In genomic region chr7:112390167-112390566, GRCh38 we compare ENCODE assay signal across 16 cellular contexts.
DNase-seq lines count a peak whose midpoint lies in the region; ATAC-seq, FAIRE-seq and TF ChIP-seq lines count a peak whose summit lies in the region.
"Had no signal": no experiment of that assay in that cellular context is flagged by ENCODE, and none has a peak within 500 bp of the region (broad histone marks: within the 10 kb centered on the region; RNA-seq: fewer than 3 reads in every experiment).

No MANE protein-coding gene starts in this region.

- H3K4me3 Mint-ChIP-seq in natural killer cell: peak overlapping the region; percentile 83
- no peak overlapping the region for H3K4me3 Mint-ChIP-seq in natural killer cell treated with Interleukin-12 subunit alpha and Interleukin-12 subunit beta and Interleukin-15 and Interleukin-18, amount 100 ng/mL, for 72 hours
- H3K4me3 Mint-ChIP-seq in neural crest cell: peak overlapping the region; percentile 66

- CTCF ChIA-PET in GM12878 (lab: Yijun Ruan, JAX): no interaction called here

- no peak overlapping the region for H3K4me2 ChIP-seq in GM12878 (ENCODE audit: control insufficient read depth, insufficient read depth)

- no peak for FAIRE-seq in GM12878 (lab: Jason Lieb, UNC)
- FAIRE-seq: A549, H1 had no signal

- H3K9ac ChIP-seq in GM12878 (ENCODE audit: control insufficient read depth, insufficient read depth, low read length): no peak overlapping the region

- TF ChIP-seq RAD21 in GM12878 (IDR thresholded peaks at IDR 0.05; ENCODE audit: insufficient read depth, low read depth, low read length): no peak

- TF ChIP-seq CTCF in natural killer cell (IDR thresholded peaks at IDR 0.05) (no peak), GM12878 (IDR thresholded peaks at IDR 0.05 in 2 of 3, conservative IDR thresholded peaks at IDR 0.05 in 1 of 3; ENCODE audit: control insufficient read depth in 2 of 3, extremely low read depth in 1 of 3, insufficient read depth in 1 of 3, low read depth in 3 of 3, low read length in 3 of 3) (no peak), neural crest cell (conservative IDR thresholded peaks at IDR 0.05) (no peak)

- RAD21 ChIA-PET in GM12878 (lab: Charles Lee; ENCODE audit: unreplicated experiment): no interaction called here

- in situ Hi-C loops in GM12878 (cut with MboI): no loop called here

- no TSS peak for BruUV-seq in GM12878 (replicated peaks; lab: Mats Ljungman, UMichigan)

- H3K27me3 ChIP-seq in GM12878 (replicated peaks in 1 of 2; ENCODE audit: control insufficient read depth in 2 of 2, insufficient read depth in 2 of 2, low read length in 1 of 2): no peaks in the 10 kb centered on the region; a peak in 1 of 4 replicates
- no peaks in the 10 kb centered on the region for H3K27me3 ChIP-seq in MG63

- peaks cover 0 to 4% of the 10 kb centered on the region in 2 donors for H3K27me3 Mint-ChIP-seq in natural killer cell (ENCODE audit: low read depth in 2 of 2)
- peaks cover 16 to 21% of the 10 kb centered on the region in 2 donors for H3K27me3 Mint-ChIP-seq in natural killer cell treated with Interleukin-12 subunit alpha and Interleukin-12 subunit beta and Interleukin-15 and Interleukin-18, amount 100 ng/mL, for 72 hours
- no peaks in the 10 kb centered on the region for H3K27me3 Mint-ChIP-seq in neural crest cell (ENCODE audit: low read depth)

- H3K79me2 ChIP-seq in GM12878 (ENCODE audit: control insufficient read depth, insufficient read depth, low read length): no peaks in the 10 kb centered on the region

- POLR2A ChIA-PET in GM12878 (lab: Charles Lee): no interaction called here

- 0 out of 2 replicates have a peak, but pooled peaks cover 4% of the 10 kb centered on the region for H3K4me1 ChIP-seq in GM12878 (ENCODE audit: control insufficient read depth, insufficient read depth, low read length)

- H3K27ac Mint-ChIP-seq in natural killer cell (no peak overlapping the region), neural crest cell (ENCODE audit: unreplicated experiment) (no peak overlapping the region)
- H3K27ac Mint-ChIP-seq in natural killer cell treated with Interleukin-12 subunit alpha and Interleukin-12 subunit beta and Interleukin-15 and Interleukin-18, amount 100 ng/mL, for 72 hours: no peak overlapping the region

- SMC1A ChIA-PET in GM12878 (lab: Charles Lee; ENCODE audit: uncharacterized antibody, unreplicated experiment): no interaction called here

- no peak overlapping the region for H3K27ac ChIP-seq in GM12878 (ENCODE audit: control insufficient read depth, insufficient read depth)
- H3K27ac ChIP-seq: A549 had no signal

- no peak for TF ChIP-seq POLR2A in GM12878 (IDR thresholded peaks at IDR 0.05; ENCODE audit: low read depth, low read length)

- H3K4me3 ChIP-seq in GM12878 (no peak overlapping the region), MG63 (no peak overlapping the region)
- H3K4me3 ChIP-seq: A549 had no signal

- TF ChIP-seq EP300 in GM12878 (IDR thresholded peaks at IDR 0.05; ENCODE audit: borderline replicate concordance in 1 of 2, control insufficient read depth in 1 of 2, low read depth in 2 of 2, low read length in 2 of 2): no peak

- H3K9me3 Mint-ChIP-seq in natural killer cell: no peaks in the 10 kb centered on the region
- peaks cover 2% of the 10 kb centered on the region for H3K9me3 Mint-ChIP-seq in natural killer cell treated with Interleukin-12 subunit alpha and Interleukin-12 subunit beta and Interleukin-15 and Interleukin-18, amount 100 ng/mL, for 72 hours
- H3K9me3 Mint-ChIP-seq in neural crest cell: no peaks in the 10 kb centered on the region

- no peaks in the 10 kb centered on the region for H4K20me1 ChIP-seq in GM12878 (ENCODE audit: control insufficient read depth, insufficient read depth)

- DNase-seq in natural killer cell (no peak), GM12878 (ENCODE audit: low read depth, low spot score) (no peak), neural crest cell (ENCODE audit: low read depth, low spot score) (no peak), HuH-7 (ENCODE audit: low spot score) (no peak), MG63 (no peak)
- no peak for DNase-seq in natural killer cell treated with Interleukin-12 subunit alpha and Interleukin-12 subunit beta and Interleukin-15 and Interleukin-18, amount 100 ng/mL, for 72 hours (ENCODE audit: low spot score)
- DNase-seq: C1 segment of cervical spinal cord, Caco-2, MM.1S, NCI-H1105, NCI-H187 treated with DMSO at 0.1 percent for 48 hours, NCI-H446, PC-9 had no signal

- 82% methylated on average over 6 of the region's 6 CpGs for WGBS in GM12878 (ENCODE audit: insufficient coverage, insufficient replicate concordance, low lambda C conversion rate, missing lambda C conversion rate)

- H3K36me3 ChIP-seq in GM12878 (ENCODE audit: control insufficient read depth in 2 of 2, insufficient read depth in 2 of 2, low read length in 1 of 2): no peaks in the 10 kb centered on the region
- H3K36me3 ChIP-seq in MG63: no peaks in the 10 kb centered on the region

- peaks cover 6 to 16% of the 10 kb centered on the region in 2 donors for H3K4me1 Mint-ChIP-seq in natural killer cell
- peaks cover 9 to 26% of the 10 kb centered on the region in 2 donors for H3K4me1 Mint-ChIP-seq in natural killer cell treated with Interleukin-12 subunit alpha and Interleukin-12 subunit beta and Interleukin-15 and Interleukin-18, amount 100 ng/mL, for 72 hours (ENCODE audit: low read depth in 2 of 2)
- peaks cover 8% of the 10 kb centered on the region for H3K4me1 Mint-ChIP-seq in neural crest cell

- intact Hi-C loops in natural killer cell (cut with micrococcal nuclease) (no loop called here), GM12878 (cut with micrococcal nuclease; ENCODE audit: unreplicated experiment) (no loop called here)

- H3K36me3 Mint-ChIP-seq in natural killer cell: no peaks in the 10 kb centered on the region
- H3K36me3 Mint-ChIP-seq in natural killer cell treated with Interleukin-12 subunit alpha and Interleukin-12 subunit beta and Interleukin-15 and Interleukin-18, amount 100 ng/mL, for 72 hours: no peaks in the 10 kb centered on the region
- no peaks in the 10 kb centered on the region for H3K36me3 Mint-ChIP-seq in neural crest cell (ENCODE audit: low read depth)

- ATAC-seq in natural killer cell: no peak
- ATAC-seq in natural killer cell treated with Interleukin-12 subunit alpha and Interleukin-12 subunit beta and Interleukin-15 and Interleukin-18, amount 100 ng/mL, for 72 hours: no peak
- peak; percentile 16; the same call in 1 of the 3 replicates for ATAC-seq in GM12878
- ATAC-seq in GM21390 (IDR thresholded peaks at IDR 0.05; ENCODE audit: unreplicated experiment): no peak

- H3K9me3 ChIP-seq in GM12878 (replicated peaks; ENCODE audit: control insufficient read depth, insufficient read depth, low read length) (no peaks in the 10 kb centered on the region), MG63 (no peaks in the 10 kb centered on the region)
- H3K9me3 ChIP-seq: A549, Caco-2 had no signal

- H2AFZ ChIP-seq in GM12878 (ENCODE audit: control insufficient read depth, low read depth, low read length): no peak overlapping the region

TF ChIP-seq in GM12878, 131 proteins besides CTCF, POLR2A, EP300 and RAD21:
- TF ChIP-seq IRF5 (IDR thresholded peaks at IDR 0.05; ENCODE audit: borderline replicate concordance): no peak
